ENCODE assay signal across 15 cellular contexts in genomic region chr13:43880930-43881329, GRCh38. TPM values are rescaled to one million over a fixed set of nuclear protein-coding genes. Genes with fewer than 3 reads are reported as not detected.
DNase-seq lines count a peak whose midpoint lies in the region; ATAC-seq and TF ChIP-seq lines count a peak whose summit lies in the region.
"Had no signal": no experiment of that assay in that cellular context is flagged by ENCODE, and none has a peak within 500 bp of the region (broad histone marks: within the 10 kb centered on the region; RNA-seq: fewer than 3 reads in every experiment).

No MANE protein-coding gene starts in this region.

- H3K4me2 ChIP-seq in PC-3 (ENCODE audit: low read length): peak overlapping the region; percentile 99
- peak overlapping the region; percentile 92 for H3K4me2 ChIP-seq in osteoblast (ENCODE audit: insufficient read depth, low read length)

- POLR2A ChIA-PET in PC-3 (lab: Charles Lee; ENCODE audit: unreplicated experiment): interaction anchor here (0.7 kb wide), 1 partner anchor 187 kb away, joined by 11 read pairs; no protein-coding TSS in a partner anchor

- BruUV-seq in Calu3 (replicated peaks; lab: Mats Ljungman, UMichigan) (TSS peak; percentile 45), PC-3 (replicated peaks; lab: Mats Ljungman, UMichigan) (no TSS peak)

- no peak overlapping the region for H3K4me3 Mint-ChIP-seq in Calu3 (ENCODE audit: low read depth, unreplicated experiment)

- H3K4me3 ChIP-seq in PC-3 (ENCODE audit: low read length) (peak overlapping the region; percentile 70; the same call in 1 of the 2 replicates), epithelial cell of esophagus (ENCODE audit: low read length) (peak overlapping the region; percentile 2), osteoblast (ENCODE audit: insufficient read depth, low read length) (no peak overlapping the region)

- DNase-seq in Calu3 (no peak), PC-3 (no peak), epithelial cell of esophagus (ENCODE audit: low read depth) (peak; percentile 5), osteoblast (ENCODE audit: insufficient read length, low spot score, missing footprints) (no peak), NCI-H2171 (lab: John Stamatoyannopoulos, UW) (no peak), GDM1 (lab: John Stamatoyannopoulos, UW) (no peak), AG20443 (ENCODE audit: low spot score) (no peak)
- no peak for DNase-seq in central memory CD4-positive, alpha-beta T cell
- DNase-seq: activated CD4-positive, alpha-beta memory T cell treated with anti-CD3 and anti-CD28 coated beads, Interleukin-2, amount 10 ng/mL, durations not matched to agents 7 days and 5 days; activated T-cell treated with anti-CD3 and anti-CD28 coated beads, Interleukin-2, amount 50 U/mL, for 72 hours; colonic mucosa; left cardiac atrium; NCI-H1694; NCI-H510A; psoas muscle had no signal

- H2AFZ ChIP-seq in PC-3 (ENCODE audit: low read length) (no peak overlapping the region), osteoblast (ENCODE audit: low read length) (no peak overlapping the region)

- H4K20me1 ChIP-seq in PC-3 (ENCODE audit: low read length) (no peaks in the 10 kb centered on the region), osteoblast (ENCODE audit: insufficient read depth, low read length) (no peaks in the 10 kb centered on the region)

- H3K27ac ChIP-seq in PC-3 (ENCODE audit: low read length): no peak overlapping the region
- H3K27ac ChIP-seq in osteoblast (ENCODE audit: low read depth, low read length): no peak overlapping the region
- H3K27ac ChIP-seq: colonic mucosa, psoas muscle had no signal

- CTCF ChIA-PET in Calu3 (lab: Charles Lee): no interaction called here
- CTCF ChIA-PET in PC-3 (lab: Charles Lee): no interaction called here

- H3K79me2 ChIP-seq in PC-3 (ENCODE audit: low read length): peaks cover 18% of the 10 kb centered on the region
- peaks cover 9% of the 10 kb centered on the region for H3K79me2 ChIP-seq in osteoblast (ENCODE audit: insufficient read depth, low read length)

- H3K4me1 Mint-ChIP-seq in Calu3 (ENCODE audit: low read depth, unreplicated experiment): peaks cover 24% of the 10 kb centered on the region

- TF ChIP-seq CTCF in Calu3 (IDR thresholded peaks at IDR 0.05; ENCODE audit: unreplicated experiment): no peak
- TF ChIP-seq CTCF in PC-3 (conservative IDR thresholded peaks at IDR 0.05; ENCODE audit: low read depth, low read length): no peak
- no peak for TF ChIP-seq CTCF in epithelial cell of esophagus (IDR thresholded peaks at IDR 0.05; ENCODE audit: insufficient read depth, low read depth, low read length, missing control alignments)
- no peak for TF ChIP-seq CTCF in osteoblast (IDR thresholded peaks at IDR 0.05; ENCODE audit: extremely low read depth, low read depth, low read length)

- H3K4me1 ChIP-seq in PC-3 (ENCODE audit: insufficient read depth, low read length): peaks cover 32% of the 10 kb centered on the region
- peaks cover 17% of the 10 kb centered on the region for H3K4me1 ChIP-seq in osteoblast (ENCODE audit: insufficient read depth, low read length)
- H3K4me1 ChIP-seq: colonic mucosa, psoas muscle had no signal

- no peak overlapping the region for H3K27ac Mint-ChIP-seq in Calu3 (ENCODE audit: unreplicated experiment)
- H3K27ac Mint-ChIP-seq: activated CD4-positive, alpha-beta memory T cell treated with anti-CD3 and anti-CD28 coated beads, Interleukin-2, amount 10 ng/mL, durations not matched to agents 7 days and 5 days; activated T-cell treated with anti-CD3 and anti-CD28 coated beads, Interleukin-2, amount 50 U/mL, for 72 hours had no signal

- H3K9me3 ChIP-seq in PC-3 (ENCODE audit: low read length) (no peaks in the 10 kb centered on the region), osteoblast (ENCODE audit: low read depth, low read length) (no peaks in the 10 kb centered on the region)
- H3K9me3 ChIP-seq: colonic mucosa, psoas muscle had no signal

- no peak for ATAC-seq in PC-3
- ATAC-seq: activated T-cell treated with anti-CD3 and anti-CD28 coated beads, Interleukin-2, amount 50 U/mL, for 72 hours; psoas muscle had no signal

- intact Hi-C loops in Calu3 (cut with micrococcal nuclease; ENCODE audit: unreplicated experiment): no loop called here
- intact Hi-C loops in PC-3 (cut with micrococcal nuclease): no loop called here

- H3K27me3 ChIP-seq in PC-3 (ENCODE audit: low read length) (no peaks in the 10 kb centered on the region), osteoblast (ENCODE audit: insufficient read depth, low read length) (no peaks in the 10 kb centered on the region)
- H3K27me3 ChIP-seq: colonic mucosa had no signal

- H3K9ac ChIP-seq in PC-3 (ENCODE audit: low read length): no peak overlapping the region

- H3K36me3 ChIP-seq in PC-3 (ENCODE audit: low read depth, low read length) (no peaks in the 10 kb centered on the region), osteoblast (ENCODE audit: insufficient read depth, low read length) (no peaks in the 10 kb centered on the region)
- H3K36me3 ChIP-seq: colonic mucosa had no signal

- no peaks in the 10 kb centered on the region for H3K9me3 Mint-ChIP-seq in Calu3 (ENCODE audit: low read depth, unreplicated experiment)
- H3K9me3 Mint-ChIP-seq: activated CD4-positive, alpha-beta memory T cell treated with anti-CD3 and anti-CD28 coated beads, Interleukin-2, amount 10 ng/mL, durations not matched to agents 7 days and 5 days; activated T-cell treated with anti-CD3 and anti-CD28 coated beads, Interleukin-2, amount 50 U/mL, for 72 hours had no signal

- H3K36me3 Mint-ChIP-seq in Calu3 (ENCODE audit: insufficient read depth, unreplicated experiment): peaks cover 20% of the 10 kb centered on the region

- no peaks in the 10 kb centered on the region for H3F3A ChIP-seq in PC-3 (ENCODE audit: low read length, unreplicated experiment)

- no peaks in the 10 kb centered on the region for H3K27me3 Mint-ChIP-seq in Calu3 (ENCODE audit: unreplicated experiment)

- H3K9me2 ChIP-seq in PC-3 (replicated peaks; ENCODE audit: low read length): no peaks in the 10 kb centered on the region

RNA-seq across cellular contexts. Expression of gene LACC1, which starts 1.2 kb away (rescaled TPM):
- total RNA-seq in Calu3 (2022): 3.4 and 4.0 TPM in 2 replicates
- total RNA-seq in PC-3 (2014; rRNA removed): 0.86 and 1.2 TPM in 2 replicates
- 21.0 and 21.5 TPM in 2 replicates for total RNA-seq in osteoblast

RNA-seq across cellular contexts. Expression of gene CCDC122, which starts 1.4 kb away (rescaled TPM):
- total RNA-seq in Calu3 (2022): 6.1 and 6.2 TPM in 2 replicates
- total RNA-seq in PC-3 (2014; rRNA removed): 4.6 TPM in 2 replicates
- total RNA-seq in osteoblast: 4.7 and 15.0 TPM in 2 replicates
